ENCODE assay signal across 10 cellular contexts in genomic region chr1:202105571-202106339, GRCh38. TPM values are rescaled to one million over a fixed set of nuclear protein-coding genes. Genes with fewer than 3 reads are reported as not detected.
DNase-seq lines count a peak whose midpoint lies in the region; ATAC-seq and TF ChIP-seq lines count a peak whose summit lies in the region.
"Had no signal": no experiment of that assay in that cellular context is flagged by ENCODE, and none has a peak within 500 bp of the region (broad histone marks: within the 10 kb centered on the region; RNA-seq: fewer than 3 reads in every experiment).

No MANE protein-coding gene starts in this region.

- TF ChIP-seq CTCF in fibroblast of pulmonary artery (IDR thresholded peaks at IDR 0.05; ENCODE audit: low read length, missing control alignments) (no peak), testis (IDR thresholded peaks at IDR 0.05) (no peak)

- H3K4me1 ChIP-seq in testis, result peaks cover 26% of the 10 kb centered on the region

- ATAC-seq in HG03457 (IDR thresholded peaks at IDR 0.05; ENCODE audit: unreplicated experiment), result no peak

- no peaks in the 10 kb centered on the region for H3K9me3 ChIP-seq in testis

- H3K36me3 ChIP-seq in testis (ENCODE audit: low read depth, missing control alignments), result no peaks in the 10 kb centered on the region

- intact Hi-C loops in testis (cut with DNase I; ENCODE audit: low total_unique reads), result no loop called here

- 61 to 65% methylated on average over 9 to 10 of the region's 10 CpGs for WGBS in testis, 2 donors

- DNase-seq in SIG-M5 treated with dmso at 0.1 percent for 504 hours (lab: John Stamatoyannopoulos, UW; ENCODE audit: unreplicated experiment) (peak; percentile 63), SIG-M5 (lab: John Stamatoyannopoulos, UW) (no peak), SHP77 (lab: John Stamatoyannopoulos, UW) (peak; percentile 53 to 78), fibroblast of pulmonary artery (ENCODE audit: low read depth) (peak; percentile 32), testis (peak; percentile 43), AML-193 (lab: John Stamatoyannopoulos, UW) (no peak), retina (no peak)

- H3K4me3 ChIP-seq in fibroblast of pulmonary artery (replicated peaks; ENCODE audit: low read depth, low read length) (no peak overlapping the region), testis (no peak overlapping the region)

- no peaks in the 10 kb centered on the region for H3K27me3 ChIP-seq in testis

- H3K27ac ChIP-seq in testis, result no peak overlapping the region

- TF ChIP-seq POLR2A in testis (IDR thresholded peaks at IDR 0.05), result no peak

RNA-seq across cellular contexts. Expression of gene GPR37L1, which starts 17.0 kb away (rescaled TPM):
- 1 to 10 TPM in 1 of 2 donors, under 1 TPM in 1; 0.56 to 1.6 TPM for total RNA-seq in testis
- polyA plus RNA-seq in testis (ENCODE audit: insufficient read depth, low read depth, low replicate concordance), result 0.42 TPM
- total RNA-seq: myocyte had no signal
- polyA plus RNA-seq: BJ had no signal

RNA-seq across cellular contexts. Expression of gene ARL8A, which starts 38.8 kb away (rescaled TPM):
- 10 to 100 TPM; 63.9 to 80.8 TPM for total RNA-seq in testis
- polyA plus RNA-seq in testis (ENCODE audit: insufficient read depth, low read depth, low replicate concordance), result 46.9 TPM

RNA-seq across cellular contexts. Expression of gene PTPN7, which starts 54.6 kb away (rescaled TPM):
- 100 to 1,000 TPM in 1 of 2 donors, 10 to 100 TPM in 1; 84.1 to 119 TPM for total RNA-seq in testis
- 43.0 TPM for polyA plus RNA-seq in testis (ENCODE audit: insufficient read depth, low read depth, low replicate concordance)
- total RNA-seq: myocyte had no signal
- polyA plus RNA-seq: BJ had no signal

Comparison
In these comparisons a context has a peak if more than half of its experiments do, and no peak if none do; other contexts are left out.
1. DNase-seq: peak in SIG-M5 treated with dmso at 0.1 percent for 504 hours (single experiment), SHP77 (2 of 2), fibroblast of pulmonary artery (single experiment) and testis (single experiment); none in SIG-M5 (single experiment), AML-193 (0 of 2) and retina (single experiment).